Comparison of ENCODE assay signal across 11 cellular contexts in genomic region chr1:233610628-233611027, GRCh38. TPM values are rescaled to one million over a fixed set of nuclear protein-coding genes. Genes with fewer than 3 reads are reported as not detected.
"Had no signal": no experiment of that assay in that cellular context is flagged by ENCODE, and none has a peak within 500 bp of the region (broad histone marks: within the 10 kb centered on the region; RNA-seq: fewer than 3 reads in every experiment).

No MANE protein-coding gene starts in this region.

- H3K36me3 ChIP-seq: HAP-1 had no signal

- H2AFZ ChIP-seq: GM23248, GM23338 had no signal

- DNase-seq: GM23248, GOT3, H7, H9, HCEC 1CT, HFFc6 had no signal

- H3K9ac ChIP-seq: GM23248 had no signal

- H3K9me3 ChIP-seq: HAP-1 had no signal

- H3K4me3 ChIP-seq: GM23248, GM23338, HAP-1 had no signal

- H3K27ac ChIP-seq: GM23248 had no signal

- FAIRE-seq: H1, H54 had no signal

- ATAC-seq: GM23338, HCT116 had no signal

- H3K4me2 ChIP-seq: GM23338 had no signal

RNA-seq across cellular contexts. Expression of gene KCNK1, which starts 3.3 kb away (rescaled TPM):
- total RNA-seq: HFFc6 had no signal
